Comparison of ENCODE assay signal across 22 cellular contexts in genomic region chr10:51522858-51523257, GRCh38.
DNase-seq lines count a peak whose midpoint lies in the region; ATAC-seq, FAIRE-seq and TF ChIP-seq lines count a peak whose summit lies in the region.
"Had no signal": no experiment of that assay in that cellular context is flagged by ENCODE, and none has a peak within 500 bp of the region (broad histone marks: within the 10 kb centered on the region; RNA-seq: fewer than 3 reads in every experiment).

No MANE protein-coding gene starts in this region.

- TF ChIP-seq EP300 in K562 (IDR thresholded peaks at IDR 0.05; ENCODE audit: low read length) = no peak

- no peak for FAIRE-seq in K562 (lab: Jason Lieb, UNC)
- FAIRE-seq: D721Med, G401.6, GM12891, H1 had no signal

- H3K36me3 ChIP-seq in K562 (ENCODE audit: control insufficient read depth, insufficient read depth, low read length) = no peaks in the 10 kb centered on the region
- H3K36me3 ChIP-seq: BE2C, HAP-1 had no signal

- in situ Hi-C loops in K562 (cut with MboI) = no loop called here

- ATAC-seq in K562 (no peak), GM18858 (IDR thresholded peaks at IDR 0.05; ENCODE audit: unreplicated experiment) (no peak)

- TF ChIP-seq CTCF in K562 (IDR thresholded peaks at IDR 0.05 in 2 of 3, conservative IDR thresholded peaks at IDR 0.05 in 1 of 3; ENCODE audit: insufficient read depth in 2 of 3, low read depth in 1 of 3, low read length in 3 of 3) (no peak), foreskin fibroblast (IDR thresholded peaks at IDR 0.05; ENCODE audit: low read depth, low read length) (no peak)

- intact Hi-C loops in K562 (cut with micrococcal nuclease) = no loop called here

- no peaks in the 10 kb centered on the region for H3K4me1 ChIP-seq in K562 (replicated peaks in 1 of 2; ENCODE audit: control insufficient read depth in 2 of 2, insufficient read depth in 2 of 2, low read length in 2 of 2)
- H3K4me1 ChIP-seq: BE2C, HAP-1 had no signal

- H3K9me3 ChIP-seq in K562 (replicated peaks; ENCODE audit: control insufficient read depth, insufficient read depth, low read depth, low read length) = no peaks in the 10 kb centered on the region
- H3K9me3 ChIP-seq: BE2C, HAP-1 had no signal

- TF ChIP-seq RAD21 in K562 (CRISPR knock-in tag; conservative IDR thresholded peaks at IDR 0.05 in 1 of 2, IDR thresholded peaks at IDR 0.05 in 1 of 2) = no peak

- H3K27ac ChIP-seq in K562 (ENCODE audit: extremely low read depth, low read depth, low read length) = no peak overlapping the region
- H3K27ac ChIP-seq: C4-2B, HL-60 had no signal

- no peaks in the 10 kb centered on the region for H3K27me3 ChIP-seq in K562 (ENCODE audit: control insufficient read depth in 2 of 2, insufficient read depth in 2 of 2, low read length in 2 of 2)
- H3K27me3 ChIP-seq: BE2C had no signal

- WGBS in K562 (ENCODE audit: insufficient coverage, low coverage, missing lambda C conversion rate) = 7% methylated on average over 3 of the region's 3 CpGs

- no peak overlapping the region for H3K4me2 ChIP-seq in K562 (ENCODE audit: insufficient read depth, low read length)

- TF ChIP-seq POLR2A in K562 (conservative IDR thresholded peaks at IDR 0.05) = no peak

- no TSS peak for BruUV-seq in K562 (replicated peaks; lab: Mats Ljungman, UMichigan)

- no peaks in the 10 kb centered on the region for H3K9me1 ChIP-seq in K562 (ENCODE audit: control insufficient read depth, insufficient read depth, low read length)

- peak; percentile 4 for DNase-seq in SKM-1 treated with dmso at 0.1 percent for 144 hours (lab: John Stamatoyannopoulos, UW; ENCODE audit: unreplicated experiment)
- DNase-seq in SKM-1 (lab: John Stamatoyannopoulos, UW; ENCODE audit: unreplicated experiment) = no peak
- DNase-seq in HCEC 1CT = peak; percentile 10
- no peak for DNase-seq in K562 (ENCODE audit: extremely low read depth in 1 of 4, low spot score in 3 of 4)
- DNase-seq in foreskin fibroblast = peak; percentile 2 to 11
- no peak for DNase-seq in UCSD-AML1 (lab: John Stamatoyannopoulos, UW; ENCODE audit: unreplicated experiment)
- DNase-seq in activated T-cell treated with anti-CD3 and anti-CD28 coated beads, Interleukin-2, amount 50 U/mL, for 1 hour = no peak
- DNase-seq: 8988T; BE2C; CD4-positive, alpha-beta memory T cell; DMS153; DMS79 treated with DMSO at 0.1 percent for 48 hours; EL; HFFc6 had no signal

- CTCF ChIA-PET in K562 (lab: Yijun Ruan, JAX; ENCODE audit: low intra/inter-chr PET ratio) = no interaction called here

- POLR2A ChIA-PET in K562 (lab: Yijun Ruan, JAX) = no interaction called here

- H4K20me1 ChIP-seq in K562 (replicated peaks; ENCODE audit: control insufficient read depth, insufficient read depth, low read length) = no peaks in the 10 kb centered on the region

- no peaks in the 10 kb centered on the region for H3K79me2 ChIP-seq in K562 (ENCODE audit: control insufficient read depth, insufficient read depth, low read length)

- H3K9ac ChIP-seq in K562 (ENCODE audit: insufficient read depth in 1 of 2, low read depth in 2 of 2, low read length in 2 of 2) = no peak overlapping the region

- H3K4me3 ChIP-seq in K562 = no peak overlapping the region
- H3K4me3 ChIP-seq in foreskin fibroblast (ENCODE audit: low read depth in 1 of 2, low read length in 2 of 2) = no peak overlapping the region
- H3K4me3 ChIP-seq: HAP-1 had no signal

- no peak overlapping the region for H2AFZ ChIP-seq in K562 (ENCODE audit: low read depth, low read length)

TF ChIP-seq in K562, 482 proteins besides CTCF, POLR2A, EP300 and RAD21:
- TF ChIP-seq STAT6 (CRISPR knock-in tag; IDR thresholded peaks at IDR 0.05) (no peak), TSC22D4 (tag; IDR thresholded peaks at IDR 0.05) (no peak), CEBPB (tag; IDR thresholded peaks at IDR 0.05) (peak; percentile 58), MEF2A (IDR thresholded peaks at IDR 0.05; ENCODE audit: control insufficient read depth, low read depth, low read length) (no peak), RBM17 (IDR thresholded peaks at IDR 0.05; ENCODE audit: borderline replicate concordance, low read depth, low read length) (no peak), CEBPG (CRISPR knock-in tag; IDR thresholded peaks at IDR 0.05) (no peak), CEBPG (tag; conservative IDR thresholded peaks at IDR 0.05 in 1 of 2, IDR thresholded peaks at IDR 0.05 in 1 of 2) (peak in 1 of 2 experiments; percentile 34; a peak in 1 of 4 replicates), GTF2E2 (tag; IDR thresholded peaks at IDR 0.05) (no peak), KLF6 (CRISPR knock-in tag; IDR thresholded peaks at IDR 0.05; ENCODE audit: borderline replicate concordance) (no peak), LCOR (CRISPR knock-in tag; IDR thresholded peaks at IDR 0.05) (no peak), FOXP1 (CRISPR knock-in tag; IDR thresholded peaks at IDR 0.05) (no peak), SMAD4 (CRISPR knock-in tag; conservative IDR thresholded peaks at IDR 0.05) (no peak)
- TF ChIP-seq, protein P1, sequence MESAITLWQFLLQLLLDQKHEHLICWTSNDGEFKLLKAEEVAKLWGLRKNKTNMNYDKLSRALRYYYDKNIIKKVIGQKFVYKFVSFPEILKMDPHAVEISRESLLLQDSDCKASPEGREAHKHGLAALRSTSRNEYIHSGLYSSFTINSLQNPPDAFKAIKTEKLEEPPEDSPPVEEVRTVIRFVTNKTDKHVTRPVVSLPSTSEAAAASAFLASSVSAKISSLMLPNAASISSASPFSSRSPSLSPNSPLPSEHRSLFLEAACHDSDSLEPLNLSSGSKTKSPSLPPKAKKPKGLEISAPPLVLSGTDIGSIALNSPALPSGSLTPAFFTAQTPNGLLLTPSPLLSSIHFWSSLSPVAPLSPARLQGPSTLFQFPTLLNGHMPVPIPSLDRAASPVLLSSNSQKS (CRISPR knock-in tag; IDR thresholded peaks at IDR 0.05) = no peak
- TF ChIP-seq, protein P2, sequence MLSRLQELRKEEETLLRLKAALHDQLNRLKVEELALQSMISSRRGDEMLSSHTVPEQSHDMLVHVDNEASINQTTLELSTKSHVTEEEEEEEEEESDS (CRISPR knock-in tag; IDR thresholded peaks at IDR 0.05) = no peak
- TF ChIP-seq, protein P3, sequence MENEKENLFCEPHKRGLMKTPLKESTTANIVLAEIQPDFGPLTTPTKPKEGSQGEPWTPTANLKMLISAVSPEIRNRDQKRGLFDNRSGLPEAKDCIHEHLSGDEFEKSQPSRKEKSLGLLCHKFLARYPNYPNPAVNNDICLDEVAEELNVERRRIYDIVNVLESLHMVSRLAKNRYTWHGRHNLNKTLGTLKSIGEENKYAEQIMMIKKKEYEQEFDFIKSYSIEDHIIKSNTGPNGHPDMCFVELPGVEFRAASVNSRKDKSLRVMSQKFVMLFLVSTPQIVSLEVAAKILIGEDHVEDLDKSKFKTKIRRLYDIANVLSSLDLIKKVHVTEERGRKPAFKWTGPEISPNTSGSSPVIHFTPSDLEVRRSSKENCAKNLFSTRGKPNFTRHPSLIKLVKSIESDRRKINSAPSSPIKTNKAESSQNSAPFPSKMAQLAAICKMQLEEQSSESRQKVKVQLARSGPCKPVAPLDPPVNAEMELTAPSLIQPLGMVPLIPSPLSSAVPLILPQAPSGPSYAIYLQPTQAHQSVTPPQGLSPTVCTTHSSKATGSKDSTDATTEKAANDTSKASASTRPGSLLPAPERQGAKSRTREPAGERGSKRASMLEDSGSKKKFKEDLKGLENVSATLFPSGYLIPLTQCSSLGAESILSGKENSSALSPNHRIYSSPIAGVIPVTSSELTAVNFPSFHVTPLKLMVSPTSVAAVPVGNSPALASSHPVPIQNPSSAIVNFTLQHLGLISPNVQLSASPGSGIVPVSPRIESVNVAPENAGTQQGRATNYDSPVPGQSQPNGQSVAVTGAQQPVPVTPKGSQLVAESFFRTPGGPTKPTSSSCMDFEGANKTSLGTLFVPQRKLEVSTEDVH (IDR thresholded peaks at IDR 0.05; ENCODE audit: low read depth, partially characterized antibody) = no peak
TF ChIP-seq in K562: peak in this region for 2.

Comparison
In these comparisons a context has a peak if more than half of its experiments do, and no peak if none do; other contexts are left out.
1. DNase-seq: peak in SKM-1 treated with dmso at 0.1 percent for 144 hours (single experiment), HCEC 1CT (single experiment) and foreskin fibroblast (2 of 2); none in SKM-1 (single experiment), K562 (0 of 4), UCSD-AML1 (single experiment) and activated T-cell treated with anti-CD3 and anti-CD28 coated beads, Interleukin-2, amount 50 U/mL, for 1 hour (single experiment).